Comparison of ENCODE assay signal across 16 cellular contexts in the genomic region with DNA sequence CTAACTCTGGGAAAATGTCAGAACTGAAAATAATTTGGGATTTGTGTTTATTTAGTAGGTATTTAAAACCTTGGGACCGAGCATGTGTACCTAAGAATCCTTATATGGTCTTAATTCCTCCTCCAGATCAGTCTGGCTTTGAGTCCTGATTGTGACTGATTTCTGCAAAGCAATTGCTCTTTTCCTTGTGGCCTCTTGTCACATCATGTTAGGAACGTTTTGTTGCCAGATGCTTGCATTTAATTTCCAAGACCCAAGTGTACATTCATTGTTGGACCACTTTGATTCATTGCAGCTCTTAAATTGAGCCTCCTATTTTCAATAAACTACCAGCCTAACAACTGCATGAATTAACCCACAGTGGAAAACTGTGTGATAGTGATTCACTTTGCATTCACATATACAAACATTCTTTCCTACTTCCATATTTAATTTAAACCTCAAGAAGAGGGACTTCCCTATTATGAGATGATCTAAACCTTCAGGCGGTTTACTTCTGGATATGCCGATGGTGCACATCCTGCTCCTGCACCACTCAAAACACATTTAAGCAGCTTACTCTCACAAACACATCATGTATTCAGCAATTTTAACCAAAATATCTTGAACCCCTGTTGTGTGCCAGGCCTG.
DNase-seq lines count a peak whose midpoint lies in the region; ATAC-seq and TF ChIP-seq lines count a peak whose summit lies in the region.
"Had no signal": no experiment of that assay in that cellular context is flagged by ENCODE, and none has a peak within 500 bp of the region (broad histone marks: within the 10 kb centered on the region; RNA-seq: fewer than 3 reads in every experiment).

No MANE protein-coding gene starts in this region.

- H3K9me3 ChIP-seq in CD4-positive, CD25-positive, alpha-beta regulatory T cell (ENCODE audit: control insufficient read depth in 2 of 2, low read length in 2 of 2) = no peaks in the 10 kb centered on the region
- no peaks in the 10 kb centered on the region for H3K9me3 ChIP-seq in MM.1S (replicated peaks; ENCODE audit: insufficient read depth, low read length)
- H3K9me3 ChIP-seq in adrenal gland (replicated peaks in 1 of 3) = no peaks in the 10 kb centered on the region
- H3K9me3 ChIP-seq: left lung, SK-N-SH had no signal

- no peak overlapping the region for H3K4me3 ChIP-seq in CD4-positive, CD25-positive, alpha-beta regulatory T cell (ENCODE audit: low read depth, low read length)
- no peak overlapping the region for H3K4me3 ChIP-seq in MM.1S (ENCODE audit: low read length)
- H3K4me3 ChIP-seq in adrenal gland = no peak overlapping the region
- H3K4me3 ChIP-seq: left lung had no signal

- H3K4me1 Mint-ChIP-seq in CD4-positive, CD25-positive, alpha-beta regulatory T cell = peaks cover 41 to 61% (median 51%) of the 10 kb centered on the region in 4 donors
- peaks cover 43% of the 10 kb centered on the region for H3K4me1 Mint-ChIP-seq in progenitor cell of endocrine pancreas (ENCODE audit: low read depth)

- no peak for TF ChIP-seq POLR2A in adrenal gland (IDR thresholded peaks at IDR 0.05)

- peaks cover 30% of the 10 kb centered on the region for H3K36me3 Mint-ChIP-seq in CD4-positive, CD25-positive, alpha-beta regulatory T cell
- peaks cover 20% of the 10 kb centered on the region for H3K36me3 Mint-ChIP-seq in progenitor cell of endocrine pancreas (ENCODE audit: insufficient read depth)

- no peaks in the 10 kb centered on the region for H3K27me3 ChIP-seq in CD4-positive, CD25-positive, alpha-beta regulatory T cell (ENCODE audit: control insufficient read depth, insufficient read depth, low read length)
- no peaks in the 10 kb centered on the region for H3K27me3 ChIP-seq in MM.1S (replicated peaks; ENCODE audit: insufficient read depth, low read length)
- H3K27me3 ChIP-seq in adrenal gland = no peaks in the 10 kb centered on the region
- H3K27me3 ChIP-seq: left lung had no signal

- intact Hi-C loops in adrenal gland (cut with DNase I) = no loop called here

- no peaks in the 10 kb centered on the region for H3K9me2 ChIP-seq in MM.1S (replicated peaks; ENCODE audit: insufficient read depth, low read length)
- H3K9me2 ChIP-seq: SK-N-SH had no signal

- H3K27me3 Mint-ChIP-seq in CD4-positive, CD25-positive, alpha-beta regulatory T cell = no peaks in the 10 kb centered on the region
- no peaks in the 10 kb centered on the region for H3K27me3 Mint-ChIP-seq in progenitor cell of endocrine pancreas
- H3K27me3 Mint-ChIP-seq: activated naive CD4-positive, alpha-beta T cell treated with anti-CD3 and anti-CD28 coated beads, Interleukin-2, amount 10 ng/mL, durations not matched to agents 7 days and 5 days had no signal

- H3K79me2 ChIP-seq in MM.1S (ENCODE audit: low read length) = peaks cover 99% of the 10 kb centered on the region

- H3K27ac ChIP-seq in CD4-positive, CD25-positive, alpha-beta regulatory T cell (ENCODE audit: insufficient read depth, low read length, poor library complexity, severe bottlenecking) = no peak overlapping the region
- H3K27ac ChIP-seq in MM.1S (ENCODE audit: low read length) (peak overlapping the region; percentile 51; the same call in 1 of the 2 replicates), adrenal gland (peak overlapping the region in 3 of 5 donors; percentile 75 to 80 (median 75))

- H4K20me1 ChIP-seq in MM.1S (ENCODE audit: insufficient read depth, low read length) = peaks cover 22% of the 10 kb centered on the region; the same call in 1 of the 2 replicates

- H3K36me3 ChIP-seq in CD4-positive, CD25-positive, alpha-beta regulatory T cell (ENCODE audit: control insufficient read depth, insufficient read depth, low read length) = peaks cover 25% of the 10 kb centered on the region
- H3K36me3 ChIP-seq in MM.1S (replicated peaks; ENCODE audit: insufficient read depth, low read length) (no peaks in the 10 kb centered on the region; the same call in 1 of the 2 replicates), adrenal gland (replicated peaks in 1 of 2) (peaks cover 0 to 6% of the 10 kb centered on the region in 2 donors)

- H3K9ac ChIP-seq in MM.1S (ENCODE audit: low read length) = no peak overlapping the region
- H3K9ac ChIP-seq: SK-N-SH had no signal

- peak overlapping the region in 2 of 3 donors; percentile 16 to 29 for H3K27ac Mint-ChIP-seq in CD4-positive, CD25-positive, alpha-beta regulatory T cell
- peak overlapping the region; percentile 13 for H3K27ac Mint-ChIP-seq in progenitor cell of endocrine pancreas
- H3K27ac Mint-ChIP-seq: activated naive CD4-positive, alpha-beta T cell treated with anti-CD3 and anti-CD28 coated beads, Interleukin-2, amount 10 ng/mL, durations not matched to agents 7 days and 5 days had no signal

- 60 to 71% (median 67%) methylated on average over 4 of the region's 4 CpGs for WGBS in adrenal gland, 4 donors

- no peak for ATAC-seq in CD4-positive, CD25-positive, alpha-beta regulatory T cell (ENCODE audit: low read depth in 2 of 2)
- no peak for ATAC-seq in HG03354 (IDR thresholded peaks at IDR 0.05; ENCODE audit: poor library complexity, severe bottlenecking, unreplicated experiment)
- no peak for ATAC-seq in HG02623 (IDR thresholded peaks at IDR 0.05; ENCODE audit: unreplicated experiment)
- ATAC-seq: CD8-positive, alpha-beta T cell; left lung had no signal

- no peak overlapping the region for H3K4me3 Mint-ChIP-seq in CD4-positive, CD25-positive, alpha-beta regulatory T cell
- H3K4me3 Mint-ChIP-seq in progenitor cell of endocrine pancreas (ENCODE audit: low read depth) = no peak overlapping the region
- H3K4me3 Mint-ChIP-seq: activated naive CD4-positive, alpha-beta T cell treated with anti-CD3 and anti-CD28 coated beads, Interleukin-2, amount 10 ng/mL, durations not matched to agents 7 days and 5 days; CD8-positive, alpha-beta T cell had no signal

- H2AFZ ChIP-seq in MM.1S (ENCODE audit: low read length) = no peak overlapping the region

- no peaks in the 10 kb centered on the region for H3K9me3 Mint-ChIP-seq in CD4-positive, CD25-positive, alpha-beta regulatory T cell
- H3K9me3 Mint-ChIP-seq in progenitor cell of endocrine pancreas (ENCODE audit: low read depth) = no peaks in the 10 kb centered on the region
- H3K9me3 Mint-ChIP-seq: activated naive CD4-positive, alpha-beta T cell treated with anti-CD3 and anti-CD28 coated beads, Interleukin-2, amount 10 ng/mL, durations not matched to agents 7 days and 5 days; CD8-positive, alpha-beta T cell had no signal

- TF ChIP-seq CTCF in MM.1S (IDR thresholded peaks at IDR 0.05; ENCODE audit: low read length) (no peak), adrenal gland (IDR thresholded peaks at IDR 0.05) (no peak), progenitor cell of endocrine pancreas (IDR thresholded peaks at IDR 0.05; ENCODE audit: unreplicated experiment) (no peak)

- H3F3A ChIP-seq in MM.1S (ENCODE audit: insufficient read depth, low read length) = peaks cover 24% of the 10 kb centered on the region

- peaks cover 3% of the 10 kb centered on the region for H3K4me1 ChIP-seq in CD4-positive, CD25-positive, alpha-beta regulatory T cell (ENCODE audit: control insufficient read depth, insufficient read depth, low read length, poor library complexity, severe bottlenecking)
- H3K4me1 ChIP-seq in MM.1S (ENCODE audit: low read length) (peaks cover 37% of the 10 kb centered on the region), adrenal gland (replicated peaks in 1 of 2) (peaks cover 47 to 72% of the 10 kb centered on the region in 2 donors)

- peak overlapping the region; percentile 89 for H3K4me2 ChIP-seq in MM.1S (ENCODE audit: low read depth, low read length)
- H3K4me2 ChIP-seq: SK-N-SH had no signal

- no peak for DNase-seq in CD4-positive, CD25-positive, alpha-beta regulatory T cell
- no peak for DNase-seq in MM.1S
- DNase-seq in adrenal gland = no peak
- DNase-seq in progenitor cell of endocrine pancreas (ENCODE audit: low spot score, unreplicated experiment) = no peak
- no peak for DNase-seq in DMS153 treated with DMSO at 0.1 percent for 48 hours (lab: John Stamatoyannopoulos, UW; ENCODE audit: unreplicated experiment)
- no peak for DNase-seq in kidney glomerular epithelial cell (lab: John Stamatoyannopoulos, UW)
- DNase-seq: activated CD4-positive, alpha-beta T cell treated with anti-CD3 and anti-CD28 coated beads for 1 hour; activated naive CD4-positive, alpha-beta T cell treated with anti-CD3 and anti-CD28 coated beads, Interleukin-2, amount 10 ng/mL, durations not matched to agents 7 days and 5 days; CD8-positive, alpha-beta T cell; GOT3; left lung; NCI-H1417 treated with DMSO at 0.1 percent for 48 hours; NCI-H510A treated with DMSO at 0.1 percent for 48 hours; SK-N-SH had no signal
